In genomic region chr1:57017717-57018116, GRCh38 we compare ENCODE assay signal across 10 cellular contexts. TPM values are rescaled to one million over a fixed set of nuclear protein-coding genes. Genes with fewer than 3 reads are reported as not detected.
DNase-seq lines count a peak whose midpoint lies in the region; ATAC-seq and TF ChIP-seq lines count a peak whose summit lies in the region.
"Had no signal": no experiment of that assay in that cellular context is flagged by ENCODE, and none has a peak within 500 bp of the region (broad histone marks: within the 10 kb centered on the region; RNA-seq: fewer than 3 reads in every experiment).

No MANE protein-coding gene starts in this region.

- H3K9me2 ChIP-seq in OCI-LY7 (ENCODE audit: insufficient read depth, low read length), result no peaks in the 10 kb centered on the region

- H3K4me1 ChIP-seq in OCI-LY7 (ENCODE audit: insufficient read depth, low read length, poor library complexity, severe bottlenecking) (no peaks in the 10 kb centered on the region), spleen (no peaks in the 10 kb centered on the region), upper lobe of left lung (no peaks in the 10 kb centered on the region)

- no peaks in the 10 kb centered on the region for H3K79me2 ChIP-seq in OCI-LY7 (ENCODE audit: insufficient read depth, low read depth, low read length)

- ATAC-seq in GM19035 (IDR thresholded peaks at IDR 0.05; ENCODE audit: unreplicated experiment), result no peak
- ATAC-seq in upper lobe of left lung (ENCODE audit: low FRiP score in 2 of 2), result no peak

- POLR2A ChIA-PET in OCI-LY7 (lab: Charles Lee), result no interaction called here

- TF ChIP-seq POLR2A in spleen (IDR thresholded peaks at IDR 0.05), result no peak
- no peak for TF ChIP-seq POLR2A in upper lobe of left lung (IDR thresholded peaks at IDR 0.05)

- CTCF ChIA-PET in OCI-LY7 (lab: Charles Lee; ENCODE audit: unreplicated experiment), result no interaction called here

- intact Hi-C loops in OCI-LY7 (cut with micrococcal nuclease; ENCODE audit: unreplicated experiment) (no loop called here), spleen (cut with DNase I; ENCODE audit: low total_unique reads) (no loop called here)

- 73 to 88% (median 78%) methylated on average over 7 of the region's 7 CpGs for WGBS in spleen, 5 donors
- 78 to 79% methylated on average over 7 of the region's 7 CpGs for WGBS in upper lobe of left lung, 2 donors

- H3K36me3 ChIP-seq in OCI-LY7 (ENCODE audit: insufficient read depth, low read length) (no peaks in the 10 kb centered on the region), spleen (no peaks in the 10 kb centered on the region), upper lobe of left lung (no peaks in the 10 kb centered on the region)

- H4K20me1 ChIP-seq in OCI-LY7 (ENCODE audit: insufficient read depth, low read length), result no peaks in the 10 kb centered on the region

- TF ChIP-seq CTCF in 22Rv1 (IDR thresholded peaks at IDR 0.05) (peak; percentile 60), GM12874 (IDR thresholded peaks at IDR 0.05; ENCODE audit: insufficient read depth, low read depth, low read length) (peak; percentile 48; the same call in 1 of the 2 replicates), OCI-LY7 (conservative IDR thresholded peaks at IDR 0.05; ENCODE audit: low read length) (peak; percentile 73), fibroblast of the aortic adventitia (IDR thresholded peaks at IDR 0.05; ENCODE audit: insufficient read depth, low read length) (peak; percentile 37), spleen (IDR thresholded peaks at IDR 0.05 in 8 of 11, conservative IDR thresholded peaks at IDR 0.05 in 3 of 11) (no peak), upper lobe of left lung (IDR thresholded peaks at IDR 0.05) (no peak)

- H3K4me3 ChIP-seq in OCI-LY7 (ENCODE audit: low read depth, low read length, poor library complexity, severe bottlenecking) (no peak overlapping the region), fibroblast of the aortic adventitia (ENCODE audit: low read depth, low read length) (no peak overlapping the region), spleen (no peak overlapping the region), upper lobe of left lung (no peak overlapping the region)

- H2AFZ ChIP-seq in OCI-LY7 (ENCODE audit: low read length), result no peak overlapping the region

- no peaks in the 10 kb centered on the region for H3K9me3 ChIP-seq in OCI-LY7 (ENCODE audit: low read length)
- H3K9me3 ChIP-seq in spleen, result no peaks in the 10 kb centered on the region
- H3K9me3 ChIP-seq in upper lobe of left lung, result no peaks in the 10 kb centered on the region

- no peak overlapping the region for H3K4me2 ChIP-seq in OCI-LY7 (ENCODE audit: low read length)

- no TSS peak for BruUV-seq in OCI-LY7 (replicated peaks; lab: Mats Ljungman, UMichigan)

- H3K27ac ChIP-seq in 22Rv1 (no peak overlapping the region), OCI-LY7 (ENCODE audit: low read depth, low read length, poor library complexity, severe bottlenecking) (no peak overlapping the region), spleen (no peak overlapping the region), upper lobe of left lung (no peak overlapping the region)

- peak; percentile 2 for DNase-seq in OCI-LY7 (ENCODE audit: low spot score)
- peak; percentile 16 for DNase-seq in fibroblast of the aortic adventitia (ENCODE audit: low read depth)
- DNase-seq in spleen, result no peak
- DNase-seq in upper lobe of left lung, result no peak
- DNase-seq in kidney tubule cell (ENCODE audit: low spot score), result no peak
- DNase-seq: CD4-positive, alpha-beta T cell; NCI-H2171 had no signal

- TF ChIP-seq EP300 in upper lobe of left lung (IDR thresholded peaks at IDR 0.05), result no peak

- H3K27me3 ChIP-seq in spleen (replicated peaks in 1 of 7), result peaks cover 0 to 3% (median 0%) of the 10 kb centered on the region in 7 donors
- H3K27me3 ChIP-seq in upper lobe of left lung, result no peaks in the 10 kb centered on the region

RNA-seq across cellular contexts. Expression of gene C8B, which starts 51.9 kb away (rescaled TPM):
- not detected in 2 replicates for total RNA-seq in OCI-LY7 (2014; rRNA removed; shearing (Covaris generic))
- total RNA-seq in OCI-LY7 (2022) (not detected in 2 replicates), fibroblast of the aortic adventitia (ENCODE audit: low replicate concordance) (not detected in 2 replicates), spleen (not detected), upper lobe of left lung (1 to 10 TPM in 2 of 6 donors, under 1 TPM in 3, not detected in 1; 0.26 to 9.6 (median 0.98) TPM)
- polyA plus RNA-seq in spleen, result not detected
- total RNA-seq: CD4-positive, alpha-beta T cell had no signal

Comparison
In these comparisons a context has a peak if more than half of its experiments do, and no peak if none do; other contexts are left out.
1. CTCF ChIP-seq: peak in 22Rv1 (single experiment), GM12874 (single experiment), OCI-LY7 (single experiment) and fibroblast of the aortic adventitia (single experiment); none in spleen (0 of 11) and upper lobe of left lung (0 of 6).
2. DNase-seq: peak in OCI-LY7 (single experiment) and fibroblast of the aortic adventitia (single experiment); none in spleen (single experiment), upper lobe of left lung (0 of 2) and kidney tubule cell (single experiment).